Comparison of ENCODE assay signal across 8 cellular contexts in genomic region chr3:72100062-72100511, GRCh38.
DNase-seq lines count a peak whose midpoint lies in the region; ATAC-seq lines count a peak whose summit lies in the region.

No MANE protein-coding gene starts in this region.

- DNase-seq in AML-193 (lab: John Stamatoyannopoulos, UW) = peak; percentile 74 to 75

- H3K9me3 ChIP-seq in HUES64 (ENCODE audit: insufficient read depth, low read depth, low read length) (no peaks in the 10 kb centered on the region), mesodermal cell (ENCODE audit: control insufficient read depth, low read length) (no peaks in the 10 kb centered on the region)

- H3K36me3 Mint-ChIP-seq in activated naive CD8-positive, alpha-beta T cell = no peaks in the 10 kb centered on the region

- no peak for ATAC-seq in HG03442 (IDR thresholded peaks at IDR 0.05; ENCODE audit: unreplicated experiment)
- ATAC-seq in HG03457 (IDR thresholded peaks at IDR 0.05; ENCODE audit: unreplicated experiment) = no peak
- ATAC-seq in GM18868 (IDR thresholded peaks at IDR 0.05; ENCODE audit: unreplicated experiment) = no peak
- ATAC-seq in HG02973 (IDR thresholded peaks at IDR 0.05; ENCODE audit: unreplicated experiment) = no peak

- H3K4me3 Mint-ChIP-seq in activated naive CD8-positive, alpha-beta T cell = peak overlapping the region; percentile 84

- WGBS in HUES64 = 2% methylated on average over 16 of the region's 17 CpGs
- WGBS in mesodermal cell (ENCODE audit: insufficient coverage in 2 of 2), 2 experiments = 13 to 15% methylated on average over 4 to 10 of the region's 17 CpGs

- no peaks in the 10 kb centered on the region for H3K36me3 ChIP-seq in HUES64 (ENCODE audit: insufficient read depth, low read length)
- no peaks in the 10 kb centered on the region for H3K36me3 ChIP-seq in mesodermal cell (ENCODE audit: control insufficient read depth, insufficient read depth, low read length)

- no peaks in the 10 kb centered on the region for H3K9me3 Mint-ChIP-seq in activated naive CD8-positive, alpha-beta T cell (ENCODE audit: low read depth)

- peak overlapping the region; percentile 73 for H3K27ac Mint-ChIP-seq in activated naive CD8-positive, alpha-beta T cell

- H3K27me3 Mint-ChIP-seq in activated naive CD8-positive, alpha-beta T cell = no peaks in the 10 kb centered on the region

- peaks cover 26% of the 10 kb centered on the region for H3K4me1 Mint-ChIP-seq in activated naive CD8-positive, alpha-beta T cell (ENCODE audit: low read depth)

- H3K4me3 ChIP-seq in HUES64 (ENCODE audit: low read length) = peak overlapping the region; percentile 62
- H3K4me3 ChIP-seq in mesodermal cell (ENCODE audit: extremely low read depth, insufficient read depth, low read length, poor library complexity, severe bottlenecking) = peak overlapping the region; percentile 36

- H3K27ac ChIP-seq in HUES64 (ENCODE audit: low read depth, low read length) (no peak overlapping the region), mesodermal cell (ENCODE audit: low read depth, low read length, severe bottlenecking) (no peak overlapping the region)

- H3K9ac ChIP-seq in HUES64 (ENCODE audit: low read depth, low read length) = no peak overlapping the region

- no peaks in the 10 kb centered on the region for H3K4me1 ChIP-seq in HUES64 (ENCODE audit: insufficient read depth, low read length)
- H3K4me1 ChIP-seq in mesodermal cell (ENCODE audit: control insufficient read depth, insufficient read depth, low read length, poor library complexity, severe bottlenecking) = peaks cover 3% of the 10 kb centered on the region

- H3K27me3 ChIP-seq in HUES64 (ENCODE audit: insufficient read depth, low read length) = peaks cover 38% of the 10 kb centered on the region
